Comparison of ENCODE assay signal across 16 cellular contexts in the genomic region with DNA sequence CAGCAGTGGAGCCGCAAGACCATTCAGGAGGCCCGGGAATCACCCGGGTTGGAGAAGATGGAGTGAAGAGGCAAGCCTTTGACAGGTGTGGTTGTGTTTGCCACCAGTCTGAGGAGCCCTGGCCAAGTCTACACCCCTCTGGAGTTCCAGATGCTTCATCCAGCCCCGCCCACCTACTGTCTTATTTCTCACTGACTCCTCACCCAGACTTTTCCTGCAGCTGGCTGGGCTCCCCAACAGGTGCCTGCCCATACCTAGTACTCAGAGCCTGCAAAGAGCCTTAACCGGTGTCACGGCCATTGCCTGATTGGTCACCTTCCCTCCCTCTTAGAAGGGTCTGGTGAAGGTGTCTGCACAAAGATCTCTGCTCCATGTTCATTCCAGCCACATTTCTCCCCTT. TPM values are rescaled to one million over a fixed set of nuclear protein-coding genes. Genes with fewer than 3 reads are reported as not detected.
DNase-seq lines count a peak whose midpoint lies in the region; ATAC-seq and TF ChIP-seq lines count a peak whose summit lies in the region.
"Had no signal": no experiment of that assay in that cellular context is flagged by ENCODE, and none has a peak within 500 bp of the region (broad histone marks: within the 10 kb centered on the region; RNA-seq: fewer than 3 reads in every experiment).

No MANE protein-coding gene starts in this region.

- H3K9me3 ChIP-seq in gastrocnemius medialis = no peaks in the 10 kb centered on the region
- H3K9me3 ChIP-seq: A549, colonic mucosa had no signal

- no peaks in the 10 kb centered on the region for H3K27me3 ChIP-seq in gastrocnemius medialis
- H3K27me3 ChIP-seq: colonic mucosa had no signal

- H3K4me3 Mint-ChIP-seq in activated CD4-positive, alpha-beta T cell treated with anti-CD3 and anti-CD28 coated beads, Interleukin-2, amount 10 ng/mL, durations not matched to agents 24 days and 14 days = no peak overlapping the region

- DNase-seq in activated CD4-positive, alpha-beta T cell treated with anti-CD3 and anti-CD28 coated beads, Interleukin-2, amount 10 ng/mL, durations not matched to agents 24 days and 14 days = no peak
- no peak for DNase-seq in activated CD4-positive, alpha-beta T cell treated with anti-CD3 and anti-CD28 coated beads, Interleukin-2, amount 50 U/mL, for 4 hours
- DNase-seq in RWPE1 (ENCODE audit: low spot score) = no peak
- peak in 1 of 2 donors; percentile 29 for DNase-seq in gastrocnemius medialis
- DNase-seq in stimulated activated CD4-positive, alpha-beta T cell treated with anti-CD3 and anti-CD28 coated beads, Interleukin-15, amount 100 ng/mL, for 24 hours = no peak
- DNase-seq in H4 (ENCODE audit: low spot score) = no peak
- DNase-seq: colonic mucosa, HCEC 1CT, NCI-H2029, NCI-H526, occipital lobe had no signal

- intact Hi-C loops in activated CD4-positive, alpha-beta T cell treated with anti-CD3 and anti-CD28 coated beads, Interleukin-2, amount 10 ng/mL, durations not matched to agents 24 days and 14 days (cut with micrococcal nuclease) = loop anchor here (10.0 kb wide), 1 partner anchor 1306 kb away; no protein-coding TSS in a partner anchor
- intact Hi-C loops in gastrocnemius medialis (cut with DNase I; ENCODE audit: low total_unique reads) = no loop called here

- in situ Hi-C loops in gastrocnemius medialis (cut with MboI; ENCODE audit: low sequenced_read_pairs in 4 of 4) = no loop called here

- CTCF ChIA-PET in RWPE1 (lab: Yijun Ruan, JAX) = interaction anchor here (1.5 kb wide), 1 partner anchor 27 kb away, joined by 3 read pairs; no protein-coding TSS in a partner anchor

- H3K36me3 Mint-ChIP-seq in activated CD4-positive, alpha-beta T cell treated with anti-CD3 and anti-CD28 coated beads, Interleukin-2, amount 10 ng/mL, durations not matched to agents 24 days and 14 days (ENCODE audit: low read depth) = peaks cover 6% of the 10 kb centered on the region

- ATAC-seq in esophagus mucosa = peak; percentile 56
- no peak for ATAC-seq in gastrocnemius medialis
- no peak for ATAC-seq in HG02763 (IDR thresholded peaks at IDR 0.05; ENCODE audit: unreplicated experiment)
- ATAC-seq: A549, Panc1 had no signal

- no peaks in the 10 kb centered on the region for H3K27me3 Mint-ChIP-seq in activated CD4-positive, alpha-beta T cell treated with anti-CD3 and anti-CD28 coated beads, Interleukin-2, amount 10 ng/mL, durations not matched to agents 24 days and 14 days

- H3K27ac ChIP-seq in RWPE1 (peak overlapping the region; percentile 50), gastrocnemius medialis (peak overlapping the region; percentile 74 to 87 (median 80))
- H3K27ac ChIP-seq: A549, colonic mucosa had no signal

- H3K36me3 ChIP-seq in gastrocnemius medialis = no peaks in the 10 kb centered on the region
- H3K36me3 ChIP-seq: colonic mucosa had no signal

- TF ChIP-seq POLR2A in gastrocnemius medialis (IDR thresholded peaks at IDR 0.05) = no peak

- no peak for TF ChIP-seq CTCF in RWPE1 (conservative IDR thresholded peaks at IDR 0.05; ENCODE audit: low read depth)
- TF ChIP-seq CTCF in gastrocnemius medialis (IDR thresholded peaks at IDR 0.05 in 4 of 5, conservative IDR thresholded peaks at IDR 0.05 in 1 of 5) = no peak

- POLR2A ChIA-PET in RWPE1 (lab: Yijun Ruan, JAX; ENCODE audit: low non-redundant PET) = no interaction called here

- H3K4me1 Mint-ChIP-seq in activated CD4-positive, alpha-beta T cell treated with anti-CD3 and anti-CD28 coated beads, Interleukin-2, amount 10 ng/mL, durations not matched to agents 24 days and 14 days = peaks cover 59% of the 10 kb centered on the region

- H3K9me3 Mint-ChIP-seq in activated CD4-positive, alpha-beta T cell treated with anti-CD3 and anti-CD28 coated beads, Interleukin-2, amount 10 ng/mL, durations not matched to agents 24 days and 14 days = no peaks in the 10 kb centered on the region

- peaks cover 79 to 93% of the 10 kb centered on the region in 2 donors for H3K4me1 ChIP-seq in gastrocnemius medialis

- H3K27ac Mint-ChIP-seq in activated CD4-positive, alpha-beta T cell treated with anti-CD3 and anti-CD28 coated beads, Interleukin-2, amount 10 ng/mL, durations not matched to agents 24 days and 14 days = peak overlapping the region; percentile 62

- no peak overlapping the region for H3K4me3 ChIP-seq in gastrocnemius medialis
- H3K4me3 ChIP-seq: A549, colonic mucosa, smooth muscle cell had no signal

RNA-seq across cellular contexts. Expression of a gene that starts 16.0 kb away (rescaled TPM):
- 25.5 and 27.1 TPM in 2 replicates for total RNA-seq in activated CD4-positive, alpha-beta T cell treated with anti-CD3 and anti-CD28 coated beads, Interleukin-2, amount 10 ng/mL, durations not matched to agents 24 days and 14 days
- total RNA-seq in esophagus mucosa (27.3 TPM), gastrocnemius medialis (1 to 10 TPM; 2.5 to 4.3 (median 3.7) TPM)
- total RNA-seq in H4 (2014; rRNA removed; shearing (Covaris generic)) = 1.6 and 5.2 TPM in 2 replicates
